ENCODE assay signal across 1 cellular context in genomic region chr17:1347681-1348318, GRCh38.
TF ChIP-seq lines count a peak whose summit lies in the region.

No MANE protein-coding gene starts in this region.

TF ChIP-seq in GM23338, 12 proteins besides CTCF, POLR2A, EP300 and RAD21 (continued from another document):
- no peak for TF ChIP-seq REST (IDR thresholded peaks at IDR 0.05; ENCODE audit: unreplicated experiment)
- no peak for TF ChIP-seq POLR2AphosphoS5 (IDR thresholded peaks at IDR 0.05; ENCODE audit: low read depth)
- no peak for TF ChIP-seq EZH2phosphoT487 (IDR thresholded peaks at IDR 0.05; ENCODE audit: unreplicated experiment)
- no peak for TF ChIP-seq ZNF462 (CRISPR knock-in tag; IDR thresholded peaks at IDR 0.05)
